ENCODE assay signal across 8 cellular contexts in the genomic region with DNA sequence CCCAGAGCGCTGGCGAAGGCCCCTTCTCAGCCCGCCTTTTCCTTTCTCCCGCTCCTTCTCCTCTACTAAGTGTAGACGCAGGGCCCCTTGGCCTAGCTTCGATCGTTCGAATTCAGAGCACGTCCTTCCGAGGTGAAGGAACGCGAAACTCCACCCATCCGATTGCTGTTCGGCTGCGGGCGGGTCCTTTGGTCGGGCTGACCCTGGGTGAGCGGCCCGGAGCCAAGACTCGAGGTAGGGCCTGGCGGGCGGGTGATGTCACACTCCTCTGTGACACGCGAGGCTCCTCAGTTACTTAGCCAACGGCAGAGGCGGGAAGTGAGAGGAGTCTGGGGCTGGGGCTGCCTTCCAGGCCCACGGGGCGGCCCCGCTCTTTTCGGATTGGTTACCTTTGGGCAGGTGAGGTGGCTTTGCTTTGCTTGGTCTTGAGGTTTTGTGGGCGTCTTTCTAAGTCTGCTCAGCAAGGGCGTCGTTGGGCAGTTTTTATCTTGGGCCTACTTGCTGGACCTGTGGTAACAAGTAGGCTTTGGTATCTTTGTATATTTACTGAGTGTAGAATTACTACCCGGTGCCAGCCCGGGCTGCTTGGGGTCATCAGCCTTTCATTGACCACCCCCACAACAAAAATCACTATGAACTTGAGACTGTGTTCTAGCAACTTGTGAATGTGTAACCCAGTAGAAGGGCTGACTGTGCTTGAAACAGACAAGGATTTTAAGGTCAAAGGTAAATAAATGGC. TPM values are rescaled to one million over a fixed set of nuclear protein-coding genes. Genes with fewer than 3 reads are reported as not detected.
DNase-seq lines count a peak whose midpoint lies in the region; ATAC-seq lines count a peak whose summit lies in the region.

No MANE protein-coding gene starts in this region.

- DNase-seq in Caki2 (ENCODE audit: low read depth) (peak; percentile 88), HUDEP-2 (lab: John Stamatoyannopoulos, UW; ENCODE audit: unreplicated experiment in 76 of 76) (peak in 75 of 76 experiments; percentile 26 to 93 (median 87)), SIG-M5 treated with dmso at 0.1 percent for 504 hours (lab: John Stamatoyannopoulos, UW; ENCODE audit: unreplicated experiment) (peak; percentile 92), foreskin melanocyte (peak; percentile 74), occipital lobe (lab: John Stamatoyannopoulos, UW) (peak; percentile 69)
- peak; percentile 85 for DNase-seq in activated gamma-delta T cell treated with anti-CD3 and anti-CD28 coated beads, Interleukin-2, amount 50 U/mL, for 16 hours (ENCODE audit: low read depth)

- peak; percentile 48 for ATAC-seq in GM21447 (IDR thresholded peaks at IDR 0.05; ENCODE audit: unreplicated experiment)

- in situ Hi-C loops in Caki2 (cut with HindIII; ENCODE audit: low pct_unique_long_range_greater_than_20kb, low sequenced_read_pairs), result no loop called here

- peak overlapping the region; percentile 89 for H3K27ac ChIP-seq in temporal lobe (ENCODE audit: low read depth, low read length)

RNA-seq across cellular contexts. Expression of gene TMBIM6, which starts 0.7 kb away (rescaled TPM):
- total RNA-seq in Caki2 (2014; rRNA removed; shearing (Covaris generic); ENCODE audit: low replicate concordance), result 590 and 628 TPM in 2 replicates
- 256 TPM for total RNA-seq in occipital lobe
- 180 TPM for total RNA-seq in temporal lobe

RNA-seq across cellular contexts. Expression of gene FMNL3, which starts 34.8 kb away (rescaled TPM):
- total RNA-seq in Caki2 (2014; rRNA removed; shearing (Covaris generic); ENCODE audit: low replicate concordance), result 1.8 and 3.4 TPM in 2 replicates
- total RNA-seq in occipital lobe, result 12.0 TPM
- 8.1 TPM for total RNA-seq in temporal lobe

Comparison
In these comparisons a context has a peak if more than half of its experiments do, and no peak if none do; other contexts are left out.
1. Peak in every context shown above with its lines: DNase-seq, ATAC-seq and H3K27ac ChIP-seq.